1 cellular context compared by ENCODE assay signal in the genomic region with DNA sequence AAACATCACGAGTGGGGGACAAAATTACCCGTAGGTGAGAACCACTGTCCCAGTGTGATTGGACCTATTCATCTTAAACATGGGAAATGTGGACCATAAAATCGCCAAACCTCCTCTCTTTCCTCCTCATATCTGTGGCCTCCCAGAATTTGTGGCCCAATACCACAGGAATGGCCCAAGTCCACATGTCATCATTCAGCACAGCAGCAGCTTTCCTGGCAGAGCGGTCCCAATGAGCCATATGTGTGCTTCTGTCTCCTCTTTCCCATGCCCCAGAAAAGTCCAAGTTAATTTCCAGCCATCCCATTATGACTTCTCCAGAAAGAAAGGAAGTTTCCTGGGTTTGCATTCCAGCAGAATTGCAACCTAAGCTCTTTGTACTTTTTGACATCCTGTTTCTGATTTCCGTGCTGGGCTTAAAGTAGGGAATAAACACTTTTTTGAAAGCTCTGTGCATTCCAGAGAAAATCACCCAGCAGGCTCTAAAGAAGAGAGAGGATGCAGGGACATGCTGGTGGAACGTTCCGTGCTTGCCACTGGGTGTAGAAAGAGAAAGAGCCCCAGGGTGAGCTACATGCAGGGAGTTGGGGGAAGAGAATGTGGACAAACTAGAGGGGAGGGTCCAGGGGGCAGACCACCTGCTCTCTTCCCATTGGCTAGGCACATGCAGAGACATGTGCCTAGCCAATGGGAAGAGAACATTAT.
TF ChIP-seq lines count a peak whose summit lies in the region.

No MANE protein-coding gene starts in this region.

TF ChIP-seq in GM23338, 12 proteins besides CTCF, POLR2A, EP300 and RAD21:
- TF ChIP-seq POLR2AphosphoS5 (IDR thresholded peaks at IDR 0.05; ENCODE audit: low read depth) (no peak), ETS1 (IDR thresholded peaks at IDR 0.05) (no peak), ZNF114 (CRISPR knock-in tag; IDR thresholded peaks at IDR 0.05) (no peak), CREB1 (CRISPR knock-in tag; IDR thresholded peaks at IDR 0.05; ENCODE audit: low read depth) (no peak), EZH2 (IDR thresholded peaks at IDR 0.05; ENCODE audit: low read depth, unreplicated experiment) (no peak), ZNF331 (CRISPR knock-in tag; IDR thresholded peaks at IDR 0.05; ENCODE audit: low read depth) (no peak), STAT1 (IDR thresholded peaks at IDR 0.05; ENCODE audit: unreplicated experiment) (no peak), NANOG (IDR thresholded peaks at IDR 0.05; ENCODE audit: borderline replicate concordance) (no peak), EZH2phosphoT487 (IDR thresholded peaks at IDR 0.05; ENCODE audit: unreplicated experiment) (no peak), JUNB (IDR thresholded peaks at IDR 0.05; ENCODE audit: unreplicated experiment) (no peak)
- TF ChIP-seq, protein P1, sequence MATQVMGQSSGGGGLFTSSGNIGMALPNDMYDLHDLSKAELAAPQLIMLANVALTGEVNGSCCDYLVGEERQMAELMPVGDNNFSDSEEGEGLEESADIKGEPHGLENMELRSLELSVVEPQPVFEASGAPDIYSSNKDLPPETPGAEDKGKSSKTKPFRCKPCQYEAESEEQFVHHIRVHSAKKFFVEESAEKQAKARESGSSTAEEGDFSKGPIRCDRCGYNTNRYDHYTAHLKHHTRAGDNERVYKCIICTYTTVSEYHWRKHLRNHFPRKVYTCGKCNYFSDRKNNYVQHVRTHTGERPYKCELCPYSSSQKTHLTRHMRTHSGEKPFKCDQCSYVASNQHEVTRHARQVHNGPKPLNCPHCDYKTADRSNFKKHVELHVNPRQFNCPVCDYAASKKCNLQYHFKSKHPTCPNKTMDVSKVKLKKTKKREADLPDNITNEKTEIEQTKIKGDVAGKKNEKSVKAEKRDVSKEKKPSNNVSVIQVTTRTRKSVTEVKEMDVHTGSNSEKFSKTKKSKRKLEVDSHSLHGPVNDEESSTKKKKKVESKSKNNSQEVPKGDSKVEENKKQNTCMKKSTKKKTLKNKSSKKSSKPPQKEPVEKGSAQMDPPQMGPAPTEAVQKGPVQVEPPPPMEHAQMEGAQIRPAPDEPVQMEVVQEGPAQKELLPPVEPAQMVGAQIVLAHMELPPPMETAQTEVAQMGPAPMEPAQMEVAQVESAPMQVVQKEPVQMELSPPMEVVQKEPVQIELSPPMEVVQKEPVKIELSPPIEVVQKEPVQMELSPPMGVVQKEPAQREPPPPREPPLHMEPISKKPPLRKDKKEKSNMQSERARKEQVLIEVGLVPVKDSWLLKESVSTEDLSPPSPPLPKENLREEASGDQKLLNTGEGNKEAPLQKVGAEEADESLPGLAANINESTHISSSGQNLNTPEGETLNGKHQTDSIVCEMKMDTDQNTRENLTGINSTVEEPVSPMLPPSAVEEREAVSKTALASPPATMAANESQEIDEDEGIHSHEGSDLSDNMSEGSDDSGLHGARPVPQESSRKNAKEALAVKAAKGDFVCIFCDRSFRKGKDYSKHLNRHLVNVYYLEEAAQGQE (IDR thresholded peaks at IDR 0.05; ENCODE audit: unreplicated experiment): no peak
- TF ChIP-seq, protein P2, sequence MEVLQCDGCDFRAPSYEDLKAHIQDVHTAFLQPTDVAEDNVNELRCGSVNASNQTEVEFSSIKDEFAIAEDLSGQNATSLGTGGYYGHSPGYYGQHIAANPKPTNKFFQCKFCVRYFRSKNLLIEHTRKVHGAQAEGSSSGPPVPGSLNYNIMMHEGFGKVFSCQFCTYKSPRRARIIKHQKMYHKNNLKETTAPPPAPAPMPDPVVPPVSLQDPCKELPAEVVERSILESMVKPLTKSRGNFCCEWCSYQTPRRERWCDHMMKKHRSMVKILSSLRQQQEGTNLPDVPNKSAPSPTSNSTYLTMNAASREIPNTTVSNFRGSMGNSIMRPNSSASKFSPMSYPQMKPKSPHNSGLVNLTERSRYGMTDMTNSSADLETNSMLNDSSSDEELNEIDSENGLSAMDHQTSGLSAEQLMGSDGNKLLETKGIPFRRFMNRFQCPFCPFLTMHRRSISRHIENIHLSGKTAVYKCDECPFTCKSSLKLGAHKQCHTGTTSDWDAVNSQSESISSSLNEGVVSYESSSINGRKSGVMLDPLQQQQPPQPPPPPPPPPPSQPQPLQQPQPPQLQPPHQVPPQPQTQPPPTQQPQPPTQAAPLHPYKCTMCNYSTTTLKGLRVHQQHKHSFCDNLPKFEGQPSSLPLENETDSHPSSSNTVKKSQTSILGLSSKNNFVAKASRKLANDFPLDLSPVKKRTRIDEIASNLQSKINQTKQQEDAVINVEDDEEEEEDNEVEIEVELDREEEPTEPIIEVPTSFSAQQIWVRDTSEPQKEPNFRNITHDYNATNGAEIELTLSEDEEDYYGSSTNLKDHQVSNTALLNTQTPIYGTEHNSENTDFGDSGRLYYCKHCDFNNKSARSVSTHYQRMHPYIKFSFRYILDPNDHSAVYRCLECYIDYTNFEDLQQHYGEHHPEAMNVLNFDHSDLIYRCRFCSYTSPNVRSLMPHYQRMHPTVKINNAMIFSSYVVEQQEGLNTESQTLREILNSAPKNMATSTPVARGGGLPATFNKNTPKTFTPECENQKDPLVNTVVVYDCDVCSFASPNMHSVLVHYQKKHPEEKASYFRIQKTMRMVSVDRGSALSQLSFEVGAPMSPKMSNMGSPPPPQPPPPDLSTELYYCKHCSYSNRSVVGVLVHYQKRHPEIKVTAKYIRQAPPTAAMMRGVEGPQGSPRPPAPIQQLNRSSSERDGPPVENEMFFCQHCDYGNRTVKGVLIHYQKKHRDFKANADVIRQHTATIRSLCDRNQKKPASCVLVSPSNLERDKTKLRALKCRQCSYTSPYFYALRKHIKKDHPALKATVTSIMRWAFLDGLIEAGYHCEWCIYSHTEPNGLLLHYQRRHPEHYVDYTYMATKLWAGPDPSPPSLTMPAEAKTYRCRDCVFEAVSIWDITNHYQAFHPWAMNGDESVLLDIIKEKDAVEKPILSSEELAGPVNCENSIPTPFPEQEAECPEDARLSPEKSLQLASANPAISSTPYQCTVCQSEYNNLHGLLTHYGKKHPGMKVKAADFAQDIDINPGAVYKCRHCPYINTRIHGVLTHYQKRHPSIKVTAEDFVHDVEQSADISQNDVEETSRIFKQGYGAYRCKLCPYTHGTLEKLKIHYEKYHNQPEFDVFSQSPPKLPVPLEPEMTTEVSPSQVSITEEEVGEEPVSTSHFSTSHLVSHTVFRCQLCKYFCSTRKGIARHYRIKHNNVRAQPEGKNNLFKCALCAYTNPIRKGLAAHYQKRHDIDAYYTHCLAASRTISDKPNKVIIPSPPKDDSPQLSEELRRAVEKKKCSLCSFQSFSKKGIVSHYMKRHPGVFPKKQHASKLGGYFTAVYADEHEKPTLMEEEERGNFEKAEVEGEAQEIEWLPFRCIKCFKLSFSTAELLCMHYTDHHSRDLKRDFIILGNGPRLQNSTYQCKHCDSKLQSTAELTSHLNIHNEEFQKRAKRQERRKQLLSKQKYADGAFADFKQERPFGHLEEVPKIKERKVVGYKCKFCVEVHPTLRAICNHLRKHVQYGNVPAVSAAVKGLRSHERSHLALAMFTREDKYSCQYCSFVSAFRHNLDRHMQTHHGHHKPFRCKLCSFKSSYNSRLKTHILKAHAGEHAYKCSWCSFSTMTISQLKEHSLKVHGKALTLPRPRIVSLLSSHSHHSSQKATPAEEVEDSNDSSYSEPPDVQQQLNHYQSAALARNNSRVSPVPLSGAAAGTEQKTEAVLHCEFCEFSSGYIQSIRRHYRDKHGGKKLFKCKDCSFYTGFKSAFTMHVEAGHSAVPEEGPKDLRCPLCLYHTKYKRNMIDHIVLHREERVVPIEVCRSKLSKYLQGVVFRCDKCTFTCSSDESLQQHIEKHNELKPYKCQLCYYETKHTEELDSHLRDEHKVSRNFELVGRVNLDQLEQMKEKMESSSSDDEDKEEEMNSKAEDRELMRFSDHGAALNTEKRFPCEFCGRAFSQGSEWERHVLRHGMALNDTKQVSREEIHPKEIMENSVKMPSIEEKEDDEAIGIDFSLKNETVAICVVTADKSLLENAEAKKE (CRISPR knock-in tag; IDR thresholded peaks at IDR 0.05): no peak
TF ChIP-seq in GM23338: peak in this region for 0.
